ENCODE assay signal across 26 cellular contexts in genomic region chr3:27594096-27594690, GRCh38.
DNase-seq lines count a peak whose midpoint lies in the region; ATAC-seq and TF ChIP-seq lines count a peak whose summit lies in the region.
"Had no signal": no experiment of that assay in that cellular context is flagged by ENCODE, and none has a peak within 500 bp of the region (broad histone marks: within the 10 kb centered on the region; RNA-seq: fewer than 3 reads in every experiment).

No MANE protein-coding gene starts in this region.

- H3K4me1 ChIP-seq in osteoblast (ENCODE audit: insufficient read depth, low read length) (peaks cover 53% of the 10 kb centered on the region), upper lobe of left lung (peaks cover 24 to 40% (median 34%) of the 10 kb centered on the region in 4 donors)

- H3K27ac Mint-ChIP-seq in dendritic cell treated with granulocyte-macrophage colony-stimulating factor and Interleukin-4, amounts not matched to agents 40 ng/mL and 50 ng/mL, for 4 days: peak overlapping the region; percentile 43
- H3K27ac Mint-ChIP-seq: T-helper 17 cell had no signal

- H3K36me3 ChIP-seq in osteoblast (ENCODE audit: insufficient read depth, low read length) (no peaks in the 10 kb centered on the region), upper lobe of left lung (no peaks in the 10 kb centered on the region)
- H3K36me3 ChIP-seq: lower lobe of right lung, ovary, spleen, upper lobe of right lung had no signal

- no peak overlapping the region for H3K27ac ChIP-seq in osteoblast (ENCODE audit: low read depth, low read length)
- H3K27ac ChIP-seq in upper lobe of left lung: no peak overlapping the region
- H3K27ac ChIP-seq: lower lobe of right lung, ovary, spleen, upper lobe of right lung had no signal

- H3K4me1 Mint-ChIP-seq in dendritic cell treated with granulocyte-macrophage colony-stimulating factor and Interleukin-4, amounts not matched to agents 40 ng/mL and 50 ng/mL, for 4 days (ENCODE audit: low read depth): peaks cover 59% of the 10 kb centered on the region

- no peak for TF ChIP-seq CTCF in osteoblast (IDR thresholded peaks at IDR 0.05; ENCODE audit: extremely low read depth, low read depth, low read length)
- TF ChIP-seq CTCF in upper lobe of left lung (IDR thresholded peaks at IDR 0.05): no peak

- H3K4me3 ChIP-seq in osteoblast (ENCODE audit: insufficient read depth, low read length) (peak overlapping the region; percentile 35), upper lobe of left lung (no peak overlapping the region)
- H3K4me3 ChIP-seq: lower lobe of right lung, ovary, spleen, upper lobe of right lung had no signal

- TF ChIP-seq EP300 in upper lobe of left lung (IDR thresholded peaks at IDR 0.05): no peak

- peak overlapping the region; percentile 73 for H2AFZ ChIP-seq in osteoblast (ENCODE audit: low read length)

- no peak for TF ChIP-seq POLR2A in upper lobe of left lung (IDR thresholded peaks at IDR 0.05)

- DNase-seq in COLO829 (ENCODE audit: low spot score): peak; percentile 40
- peak; percentile 34 for DNase-seq in RPMI7951 (ENCODE audit: low read depth)
- no peak for DNase-seq in osteoblast (ENCODE audit: insufficient read length, low spot score, missing footprints)
- no peak for DNase-seq in activated naive CD4-positive, alpha-beta T cell (lab: John Stamatoyannopoulos, UW)
- no peak for DNase-seq in upper lobe of left lung
- DNase-seq in pons (ENCODE audit: low spot score): no peak
- DNase-seq: ACHN; activated CD4-positive, alpha-beta T cell treated with anti-CD3 and anti-CD28 coated beads for 1 hour; activated gamma-delta T cell; Caco-2; glutamatergic neuron; KBM-7; lower lobe of right lung; NCI-H1436; NCI-H446 treated with DMSO at 0.1 percent for 48 hours; NCI-H82; ovary; right cardiac atrium; SK-N-SH; spleen; T-helper 17 cell; upper lobe of right lung had no signal

- H3K79me2 ChIP-seq in osteoblast (ENCODE audit: insufficient read depth, low read length): no peaks in the 10 kb centered on the region

- peak overlapping the region; percentile 61 for H3K4me2 ChIP-seq in osteoblast (ENCODE audit: insufficient read depth, low read length)
- H3K4me2 ChIP-seq: SK-N-SH had no signal

- no peak for ATAC-seq in HG02798 (IDR thresholded peaks at IDR 0.05; ENCODE audit: poor library complexity, unreplicated experiment)
- no peak for ATAC-seq in upper lobe of left lung (ENCODE audit: low FRiP score in 2 of 2)
- ATAC-seq: HCT116; lower lobe of right lung; natural killer cell treated with Interleukin-12 subunit alpha and Interleukin-12 subunit beta and Interleukin-15 and Interleukin-18, amount 100 ng/mL, for 72 hours; right cardiac atrium; T-helper 17 cell; upper lobe of right lung had no signal

- H3K27me3 ChIP-seq in osteoblast (ENCODE audit: insufficient read depth, low read length) (no peaks in the 10 kb centered on the region), upper lobe of left lung (no peaks in the 10 kb centered on the region)
- H3K27me3 ChIP-seq: ovary, spleen, upper lobe of right lung had no signal

- 52 to 54% methylated on average over 1 of the region's 1 CpG for WGBS in upper lobe of left lung, 2 donors

- no peaks in the 10 kb centered on the region for H3K27me3 Mint-ChIP-seq in dendritic cell treated with granulocyte-macrophage colony-stimulating factor and Interleukin-4, amounts not matched to agents 40 ng/mL and 50 ng/mL, for 4 days
- H3K27me3 Mint-ChIP-seq: natural killer cell treated with Interleukin-12 subunit alpha and Interleukin-12 subunit beta and Interleukin-15 and Interleukin-18, amount 100 ng/mL, for 72 hours; T-helper 17 cell had no signal

- no peaks in the 10 kb centered on the region for H3K36me3 Mint-ChIP-seq in dendritic cell treated with granulocyte-macrophage colony-stimulating factor and Interleukin-4, amounts not matched to agents 40 ng/mL and 50 ng/mL, for 4 days (ENCODE audit: low read depth)
- H3K36me3 Mint-ChIP-seq: natural killer cell treated with Interleukin-12 subunit alpha and Interleukin-12 subunit beta and Interleukin-15 and Interleukin-18, amount 100 ng/mL, for 72 hours had no signal

- no peaks in the 10 kb centered on the region for H3K9me3 Mint-ChIP-seq in dendritic cell treated with granulocyte-macrophage colony-stimulating factor and Interleukin-4, amounts not matched to agents 40 ng/mL and 50 ng/mL, for 4 days

- no peaks in the 10 kb centered on the region for H3K9me3 ChIP-seq in osteoblast (ENCODE audit: low read depth, low read length)
- H3K9me3 ChIP-seq in upper lobe of left lung: no peaks in the 10 kb centered on the region
- H3K9me3 ChIP-seq: Caco-2, lower lobe of right lung, ovary, SK-N-SH, spleen, upper lobe of right lung had no signal

- intact Hi-C loops in dendritic cell treated with granulocyte-macrophage colony-stimulating factor and Interleukin-4, amounts not matched to agents 40 ng/mL and 50 ng/mL, for 4 days (cut with micrococcal nuclease): loop anchor here (5.0 kb wide), 1 partner anchor 73 kb away; no protein-coding TSS in a partner anchor

- H4K20me1 ChIP-seq in osteoblast (ENCODE audit: insufficient read depth, low read length): no peaks in the 10 kb centered on the region

- H3K4me3 Mint-ChIP-seq in dendritic cell treated with granulocyte-macrophage colony-stimulating factor and Interleukin-4, amounts not matched to agents 40 ng/mL and 50 ng/mL, for 4 days: no peak overlapping the region
- H3K4me3 Mint-ChIP-seq: natural killer cell treated with Interleukin-12 subunit alpha and Interleukin-12 subunit beta and Interleukin-15 and Interleukin-18, amount 100 ng/mL, for 72 hours; T-helper 17 cell had no signal

Comparison
In these comparisons a context has a peak if more than half of its experiments do, and no peak if none do; other contexts are left out.
1. DNase-seq: peak in COLO829 (single experiment) and RPMI7951 (single experiment); none in osteoblast (single experiment), activated naive CD4-positive, alpha-beta T cell (0 of 4), upper lobe of left lung (0 of 2) and pons (single experiment).